ENCODE assay signal across 9 cellular contexts in the genomic region with DNA sequence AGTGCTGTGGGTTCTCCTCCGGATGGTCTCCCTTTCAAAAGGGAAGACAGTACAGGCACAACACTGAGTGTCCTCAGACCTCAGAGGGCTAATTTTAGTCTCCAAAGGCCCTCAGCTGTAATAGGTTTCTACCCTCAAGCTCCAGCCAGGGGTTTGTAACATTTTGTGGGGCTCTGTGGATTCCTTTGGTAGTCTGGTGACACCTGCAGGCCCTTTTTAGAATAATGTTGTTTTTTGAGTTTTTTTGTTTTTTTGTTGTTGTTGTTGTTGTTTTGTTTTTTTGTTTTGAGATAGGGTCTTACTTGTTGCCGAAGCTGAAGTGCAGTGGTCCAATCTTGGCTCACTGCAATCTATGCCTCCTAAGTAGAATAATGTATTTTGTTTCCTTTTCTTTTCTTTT. TPM values are rescaled to one million over a fixed set of nuclear protein-coding genes. Genes with fewer than 3 reads are reported as not detected.
DNase-seq lines count a peak whose midpoint lies in the region; ATAC-seq and TF ChIP-seq lines count a peak whose summit lies in the region.
"Had no signal": no experiment of that assay in that cellular context is flagged by ENCODE, and none has a peak within 500 bp of the region (broad histone marks: within the 10 kb centered on the region; RNA-seq: fewer than 3 reads in every experiment).

No MANE protein-coding gene starts in this region.

- DNase-seq in GM12864 (ENCODE audit: low read depth), result no peak
- peak; percentile 20 for DNase-seq in NCI-H2227 treated with DMSO at 0.1 percent for 48 hours (lab: John Stamatoyannopoulos, UW)
- no peak for DNase-seq in esophagus muscularis mucosa (ENCODE audit: extremely low spot score)
- DNase-seq in progenitor cell of endocrine pancreas (ENCODE audit: low spot score, unreplicated experiment), result no peak
- no peak for DNase-seq in kidney glomerular epithelial cell (lab: John Stamatoyannopoulos, UW)
- DNase-seq in AML-193 (lab: John Stamatoyannopoulos, UW), result no peak
- DNase-seq in AG20443 (ENCODE audit: low spot score), result no peak
- DNase-seq: NCI-H187 treated with DMSO at 0.1 percent for 48 hours had no signal

- no peaks in the 10 kb centered on the region for H3K9me3 Mint-ChIP-seq in progenitor cell of endocrine pancreas (ENCODE audit: low read depth)

- no peak overlapping the region for H3K27ac ChIP-seq in esophagus muscularis mucosa (replicated peaks in 1 of 4)

- no peak for TF ChIP-seq POLR2A in esophagus muscularis mucosa (IDR thresholded peaks at IDR 0.05; ENCODE audit: low read depth)

- no peak overlapping the region for H3K27ac Mint-ChIP-seq in progenitor cell of endocrine pancreas

- peaks cover 10% of the 10 kb centered on the region for H3K4me1 Mint-ChIP-seq in progenitor cell of endocrine pancreas (ENCODE audit: low read depth)

- H3K4me3 Mint-ChIP-seq in progenitor cell of endocrine pancreas (ENCODE audit: low read depth), result no peak overlapping the region

- H3K4me1 ChIP-seq in esophagus muscularis mucosa, result peaks cover 0 to 3% (median 0%) of the 10 kb centered on the region in 4 donors

- no peak for ATAC-seq in HG03520 (IDR thresholded peaks at IDR 0.05; ENCODE audit: unreplicated experiment)

- intact Hi-C loops in esophagus muscularis mucosa (cut with DNase I), result loop anchor here (1.0 to 5.0 kb wide), 2 partner anchors 78 to 286 kb away; no protein-coding TSS in a partner anchor

- H3K4me3 ChIP-seq in GM12864 (ENCODE audit: low read depth, low read length) (no peak overlapping the region), esophagus muscularis mucosa (no peak overlapping the region)

- H3K9me3 ChIP-seq in esophagus muscularis mucosa, result no peaks in the 10 kb centered on the region

- WGBS in esophagus muscularis mucosa, result 75% methylated on average over 2 of the region's 2 CpGs

- peaks cover 12% of the 10 kb centered on the region for H3K36me3 Mint-ChIP-seq in progenitor cell of endocrine pancreas (ENCODE audit: insufficient read depth)

- TF ChIP-seq CTCF in GM12864 (IDR thresholded peaks at IDR 0.05; ENCODE audit: low read depth, low read length, missing control alignments) (peak; percentile 56), esophagus muscularis mucosa (IDR thresholded peaks at IDR 0.05) (peak; percentile 29 to 40 (median 36)), progenitor cell of endocrine pancreas (IDR thresholded peaks at IDR 0.05; ENCODE audit: unreplicated experiment) (peak; percentile 54)

- H3K27me3 Mint-ChIP-seq in progenitor cell of endocrine pancreas, result no peaks in the 10 kb centered on the region

- TF ChIP-seq EP300 in esophagus muscularis mucosa (IDR thresholded peaks at IDR 0.05), result no peak

- peaks cover 0 to 55% (median 39%) of the 10 kb centered on the region in 4 donors for H3K36me3 ChIP-seq in esophagus muscularis mucosa

- H3K27me3 ChIP-seq in esophagus muscularis mucosa, result no peaks in the 10 kb centered on the region

RNA-seq across cellular contexts. Expression of a gene that starts 15.0 kb away (rescaled TPM):
- 10 to 100 TPM in 1 of 4 donors, 1 to 10 TPM in 3; 6.8 to 10.5 (median 8.2) TPM for total RNA-seq in esophagus muscularis mucosa
- total RNA-seq in progenitor cell of endocrine pancreas, result 24.5 and 24.6 TPM in 2 replicates

RNA-seq across cellular contexts. Expression of a gene that starts 34.5 kb away (rescaled TPM):
- total RNA-seq in esophagus muscularis mucosa (10 to 100 TPM in 1 of 4 donors, 1 to 10 TPM in 3; 5.1 to 15.6 (median 8.9) TPM), progenitor cell of endocrine pancreas (7.6 and 7.7 TPM in 2 replicates)
